Comparison of ENCODE assay signal across 1 cellular context in the genomic region with DNA sequence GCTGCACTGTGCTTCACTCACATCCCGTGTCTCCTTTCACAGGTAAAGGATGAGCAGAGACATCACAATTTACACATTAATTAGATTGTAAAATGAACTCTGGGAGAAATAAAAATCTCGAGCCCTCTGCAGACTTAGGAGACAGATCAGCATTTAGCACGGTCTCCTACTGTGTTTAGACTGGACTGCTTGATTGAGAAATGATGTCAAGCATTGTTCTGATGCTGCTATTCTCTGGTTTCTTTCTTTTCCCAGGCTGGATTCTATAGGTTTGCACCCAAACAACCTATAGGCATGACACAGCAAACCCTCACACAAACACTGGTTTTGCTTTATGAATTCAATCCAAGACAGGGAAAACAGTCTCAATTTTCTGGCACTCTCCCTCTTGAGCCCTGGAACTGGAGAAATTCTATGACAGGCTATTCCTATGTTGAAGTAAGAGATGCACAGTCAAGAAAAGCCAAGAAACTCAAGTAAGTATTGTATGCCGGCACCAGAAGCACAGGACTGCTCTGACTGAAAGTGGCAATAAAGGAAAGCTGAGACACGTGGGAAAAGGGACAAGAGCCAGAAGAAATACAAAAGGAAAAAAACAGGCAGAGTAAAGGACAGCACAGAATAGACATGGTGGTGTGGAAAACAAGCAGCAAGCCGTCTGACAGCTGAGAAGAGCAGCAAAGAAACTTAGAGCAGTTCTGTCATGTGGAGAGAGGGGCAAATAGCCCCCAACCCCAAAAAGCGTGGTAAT.
TF ChIP-seq lines count a peak whose summit lies in the region.

No MANE protein-coding gene starts in this region.

TF ChIP-seq in H1, 55 proteins besides CTCF, POLR2A, EP300 and RAD21:
- TF ChIP-seq CTBP2 (IDR thresholded peaks at IDR 0.05; ENCODE audit: borderline replicate concordance, insufficient read depth, insufficient read length, low read length) = no peak
- no peak for TF ChIP-seq TCF12 (IDR thresholded peaks at IDR 0.05; ENCODE audit: low read depth, low read length)
- no peak for TF ChIP-seq GTF2F1 (IDR thresholded peaks at IDR 0.05; ENCODE audit: borderline replicate concordance, low read depth, low read length)
- TF ChIP-seq, protein P1, sequence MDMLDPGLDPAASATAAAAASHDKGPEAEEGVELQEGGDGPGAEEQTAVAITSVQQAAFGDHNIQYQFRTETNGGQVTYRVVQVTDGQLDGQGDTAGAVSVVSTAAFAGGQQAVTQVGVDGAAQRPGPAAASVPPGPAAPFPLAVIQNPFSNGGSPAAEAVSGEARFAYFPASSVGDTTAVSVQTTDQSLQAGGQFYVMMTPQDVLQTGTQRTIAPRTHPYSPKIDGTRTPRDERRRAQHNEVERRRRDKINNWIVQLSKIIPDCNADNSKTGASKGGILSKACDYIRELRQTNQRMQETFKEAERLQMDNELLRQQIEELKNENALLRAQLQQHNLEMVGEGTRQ (IDR thresholded peaks at IDR 0.05; ENCODE audit: low read length) = no peak
- no peak for TF ChIP-seq RFX5 (IDR thresholded peaks at IDR 0.05; ENCODE audit: borderline replicate concordance, low read depth, low read length)
- no peak for TF ChIP-seq EZH2 (IDR thresholded peaks at IDR 0.05; ENCODE audit: low read depth, low read length, severe bottlenecking)
- TF ChIP-seq SP2 (IDR thresholded peaks at IDR 0.05; ENCODE audit: low read length) = no peak
- no peak for TF ChIP-seq SP1 (IDR thresholded peaks at IDR 0.05; ENCODE audit: low read depth, low read length)
- TF ChIP-seq CBX8 (IDR thresholded peaks at IDR 0.05; ENCODE audit: borderline replicate concordance, low read depth, low read length) = no peak
- no peak for TF ChIP-seq CREB1 (IDR thresholded peaks at IDR 0.05)
